ENCODE assay signal across 1 cellular context in the genomic region with DNA sequence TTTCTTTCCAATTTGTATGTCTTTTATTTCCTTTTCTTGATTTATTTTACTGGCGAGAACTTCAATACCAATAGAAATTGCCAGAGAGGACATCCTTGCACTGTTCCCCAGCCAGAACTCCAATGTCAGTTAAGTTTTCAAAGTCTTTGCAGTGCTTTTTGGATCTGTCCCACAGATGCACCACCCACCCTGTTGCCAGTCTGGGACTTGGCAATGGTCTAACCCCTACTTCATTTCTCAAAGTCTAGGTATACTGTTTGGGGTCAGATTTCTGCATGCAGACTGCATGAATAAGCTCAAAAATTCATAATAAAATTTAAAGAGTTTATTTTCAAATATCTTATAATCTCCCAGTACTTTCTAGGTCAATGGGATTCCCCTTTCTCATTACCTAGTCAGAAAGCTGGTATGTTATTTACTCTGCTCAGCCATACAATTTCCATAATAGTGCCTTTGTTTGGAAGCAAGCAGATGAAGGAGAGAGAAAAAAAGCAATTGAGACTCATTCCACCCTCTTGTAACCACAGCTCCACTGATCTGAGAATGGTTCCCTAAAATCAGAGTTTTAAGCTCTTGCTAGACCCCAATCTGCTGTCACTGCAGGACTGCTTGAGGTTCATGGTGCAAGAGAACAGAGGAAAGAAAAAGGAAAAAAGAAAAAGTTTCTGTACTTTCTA.
TF ChIP-seq lines count a peak whose summit lies in the region.

No MANE protein-coding gene starts in this region.

TF ChIP-seq in WTC11, 78 proteins besides CTCF, POLR2A, EP300 and RAD21:
- TF ChIP-seq, protein P1, sequence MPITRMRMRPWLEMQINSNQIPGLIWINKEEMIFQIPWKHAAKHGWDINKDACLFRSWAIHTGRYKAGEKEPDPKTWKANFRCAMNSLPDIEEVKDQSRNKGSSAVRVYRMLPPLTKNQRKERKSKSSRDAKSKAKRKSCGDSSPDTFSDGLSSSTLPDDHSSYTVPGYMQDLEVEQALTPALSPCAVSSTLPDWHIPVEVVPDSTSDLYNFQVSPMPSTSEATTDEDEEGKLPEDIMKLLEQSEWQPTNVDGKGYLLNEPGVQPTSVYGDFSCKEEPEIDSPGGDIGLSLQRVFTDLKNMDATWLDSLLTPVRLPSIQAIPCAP (CRISPR knock-in tag; IDR thresholded peaks at IDR 0.05) = no peak
